1 cellular context compared by ENCODE assay signal in the genomic region with DNA sequence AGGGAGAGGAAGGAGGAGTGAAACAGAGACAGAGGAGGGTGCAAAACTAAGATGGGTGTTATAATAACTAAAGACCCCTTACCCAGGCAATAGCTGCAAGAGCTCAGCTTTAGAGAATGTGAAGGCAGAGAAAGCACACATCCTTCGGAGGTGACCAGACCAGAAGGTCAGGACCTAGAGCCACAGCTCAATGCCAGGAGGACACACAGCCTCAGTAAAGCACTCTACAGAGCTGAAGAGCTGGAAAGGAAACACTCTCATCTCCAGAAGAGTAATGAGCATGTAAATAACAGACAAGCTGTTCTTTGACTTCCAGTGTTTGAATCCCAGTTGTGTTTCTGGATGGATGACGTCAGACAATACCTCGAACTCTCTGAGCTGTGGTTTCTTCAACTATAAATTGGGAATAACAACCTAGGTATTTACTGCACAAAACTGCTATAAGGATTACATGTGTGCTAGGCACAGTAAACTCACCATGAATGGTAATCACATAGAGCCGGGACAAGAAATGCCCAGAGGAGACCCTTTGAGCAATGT.
TF ChIP-seq lines count a peak whose summit lies in the region.

No MANE protein-coding gene starts in this region.

TF ChIP-seq in HEK293, 187 proteins besides CTCF, POLR2A, EP300 and RAD21 (continued from another document):
- TF ChIP-seq, protein P1, sequence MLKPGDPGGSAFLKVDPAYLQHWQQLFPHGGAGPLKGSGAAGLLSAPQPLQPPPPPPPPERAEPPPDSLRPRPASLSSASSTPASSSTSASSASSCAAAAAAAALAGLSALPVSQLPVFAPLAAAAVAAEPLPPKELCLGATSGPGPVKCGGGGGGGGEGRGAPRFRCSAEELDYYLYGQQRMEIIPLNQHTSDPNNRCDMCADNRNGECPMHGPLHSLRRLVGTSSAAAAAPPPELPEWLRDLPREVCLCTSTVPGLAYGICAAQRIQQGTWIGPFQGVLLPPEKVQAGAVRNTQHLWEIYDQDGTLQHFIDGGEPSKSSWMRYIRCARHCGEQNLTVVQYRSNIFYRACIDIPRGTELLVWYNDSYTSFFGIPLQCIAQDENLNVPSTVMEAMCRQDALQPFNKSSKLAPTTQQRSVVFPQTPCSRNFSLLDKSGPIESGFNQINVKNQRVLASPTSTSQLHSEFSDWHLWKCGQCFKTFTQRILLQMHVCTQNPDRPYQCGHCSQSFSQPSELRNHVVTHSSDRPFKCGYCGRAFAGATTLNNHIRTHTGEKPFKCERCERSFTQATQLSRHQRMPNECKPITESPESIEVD (tag by site-specific recombination; IDR thresholded peaks at IDR 0.05), result no peak
- no peak for TF ChIP-seq HOXC10 (CRISPR knock-in tag; IDR thresholded peaks at IDR 0.05)
- TF ChIP-seq, protein P2, sequence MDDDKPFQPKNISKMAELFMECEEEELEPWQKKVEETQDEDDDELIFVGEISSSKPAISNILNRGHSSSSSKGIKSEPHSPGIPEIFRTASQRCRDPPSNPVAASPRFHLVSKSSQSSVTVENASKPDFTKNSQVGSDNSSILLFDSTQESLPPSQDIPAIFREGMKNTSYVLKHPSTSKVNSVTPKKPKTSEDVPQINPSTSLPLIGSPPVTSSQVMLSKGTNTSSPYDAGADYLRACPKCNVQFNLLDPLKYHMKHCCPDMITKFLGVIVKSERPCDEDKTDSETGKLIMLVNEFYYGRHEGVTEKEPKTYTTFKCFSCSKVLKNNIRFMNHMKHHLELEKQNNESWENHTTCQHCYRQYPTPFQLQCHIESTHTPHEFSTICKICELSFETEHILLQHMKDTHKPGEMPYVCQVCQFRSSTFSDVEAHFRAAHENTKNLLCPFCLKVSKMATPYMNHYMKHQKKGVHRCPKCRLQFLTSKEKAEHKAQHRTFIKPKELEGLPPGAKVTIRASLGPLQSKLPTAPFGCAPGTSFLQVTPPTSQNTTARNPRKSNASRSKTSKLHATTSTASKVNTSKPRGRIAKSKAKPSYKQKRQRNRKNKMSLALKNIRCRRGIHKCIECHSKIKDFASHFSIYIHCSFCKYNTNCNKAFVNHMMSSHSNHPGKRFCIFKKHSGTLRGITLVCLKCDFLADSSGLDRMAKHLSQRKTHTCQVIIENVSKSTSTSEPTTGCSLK (tag by site-specific recombination; IDR thresholded peaks at IDR 0.05), result no peak
- TF ChIP-seq ZNF391 (tag by site-specific recombination; IDR thresholded peaks at IDR 0.05; ENCODE audit: borderline replicate concordance, low read depth), result no peak
- TF ChIP-seq, protein P3, sequence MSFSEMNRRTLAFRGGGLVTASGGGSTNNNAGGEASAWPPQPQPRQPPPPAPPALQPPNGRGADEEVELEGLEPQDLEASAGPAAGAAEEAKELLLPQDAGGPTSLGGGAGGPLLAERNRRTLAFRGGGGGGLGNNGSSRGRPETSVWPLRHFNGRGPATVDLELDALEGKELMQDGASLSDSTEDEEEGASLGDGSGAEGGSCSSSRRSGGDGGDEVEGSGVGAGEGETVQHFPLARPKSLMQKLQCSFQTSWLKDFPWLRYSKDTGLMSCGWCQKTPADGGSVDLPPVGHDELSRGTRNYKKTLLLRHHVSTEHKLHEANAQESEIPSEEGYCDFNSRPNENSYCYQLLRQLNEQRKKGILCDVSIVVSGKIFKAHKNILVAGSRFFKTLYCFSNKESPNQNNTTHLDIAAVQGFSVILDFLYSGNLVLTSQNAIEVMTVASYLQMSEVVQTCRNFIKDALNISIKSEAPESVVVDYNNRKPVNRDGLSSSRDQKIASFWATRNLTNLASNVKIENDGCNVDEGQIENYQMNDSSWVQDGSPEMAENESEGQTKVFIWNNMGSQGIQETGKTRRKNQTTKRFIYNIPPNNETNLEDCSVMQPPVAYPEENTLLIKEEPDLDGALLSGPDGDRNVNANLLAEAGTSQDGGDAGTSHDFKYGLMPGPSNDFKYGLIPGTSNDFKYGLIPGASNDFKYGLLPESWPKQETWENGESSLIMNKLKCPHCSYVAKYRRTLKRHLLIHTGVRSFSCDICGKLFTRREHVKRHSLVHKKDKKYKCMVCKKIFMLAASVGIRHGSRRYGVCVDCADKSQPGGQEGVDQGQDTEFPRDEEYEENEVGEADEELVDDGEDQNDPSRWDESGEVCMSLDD (tag by site-specific recombination; IDR thresholded peaks at IDR 0.05), result no peak
